ENCODE assay signal across 8 cellular contexts in the genomic region with DNA sequence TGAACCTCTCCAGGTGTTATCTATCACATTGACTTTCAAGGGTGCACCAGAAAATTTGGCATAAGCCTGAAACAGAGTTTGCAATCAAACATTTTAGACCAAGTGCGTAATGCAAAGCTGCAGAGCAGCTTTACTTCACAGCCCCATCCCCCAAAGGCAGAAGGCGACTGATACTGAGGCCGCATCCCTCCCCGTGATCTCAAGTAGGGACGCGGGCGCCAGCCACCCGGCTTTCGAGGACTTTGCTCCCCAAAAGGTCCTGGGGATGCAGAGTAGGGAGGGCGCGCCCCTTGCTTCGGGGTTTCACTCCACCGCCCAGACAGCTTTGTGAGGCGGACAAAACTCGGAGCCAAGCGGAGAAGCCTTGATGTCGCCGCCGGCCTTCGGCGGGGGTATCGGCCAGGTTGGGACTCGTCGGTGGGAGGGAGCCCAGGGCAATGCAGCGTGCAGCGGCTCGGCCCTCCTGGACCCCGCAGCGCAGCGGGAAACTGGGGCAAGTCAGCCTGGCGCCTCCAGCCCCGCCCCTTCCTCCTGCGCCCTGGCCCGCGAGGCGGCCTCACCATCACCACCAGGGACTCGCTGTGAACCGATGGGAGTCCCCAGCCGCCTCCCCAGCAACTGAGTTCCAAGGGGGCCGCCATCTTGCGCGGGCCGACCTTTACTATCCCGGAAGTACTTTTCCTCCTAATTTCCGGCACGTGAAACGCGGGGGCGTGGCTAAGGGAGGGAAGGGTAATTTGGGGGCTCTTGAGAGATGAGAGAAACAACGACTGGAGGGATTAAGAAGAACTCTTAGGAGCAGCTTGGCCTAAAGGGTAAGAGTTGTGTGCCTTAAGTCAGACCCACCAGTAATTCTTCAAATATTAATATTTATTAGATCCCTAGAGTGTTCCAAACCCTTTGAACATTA. TPM values are rescaled to one million over a fixed set of nuclear protein-coding genes. Genes with fewer than 3 reads are reported as not detected.
A peak's percentile ranks its signal among the peaks of the same experiment; 100 is the strongest.
DNase-seq lines count a peak whose midpoint lies in the region; ATAC-seq and TF ChIP-seq lines count a peak whose summit lies in the region.

A gene with protein sequence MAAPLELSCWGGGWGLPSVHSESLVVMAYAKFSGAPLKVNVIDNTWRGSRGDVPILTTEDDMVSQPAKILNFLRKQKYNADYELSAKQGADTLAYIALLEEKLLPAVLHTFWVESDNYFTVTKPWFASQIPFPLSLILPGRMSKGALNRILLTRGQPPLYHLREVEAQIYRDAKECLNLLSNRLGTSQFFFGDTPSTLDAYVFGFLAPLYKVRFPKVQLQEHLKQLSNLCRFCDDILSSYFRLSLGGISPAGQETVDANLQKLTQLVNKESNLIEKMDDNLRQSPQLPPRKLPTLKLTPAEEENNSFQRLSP (minus strand): TSS at position 665 of the 910 bp plus-strand sequence. CDS start 24 bp downstream, at position 641.

- no peaks in the 10 kb centered on the region for H3K9me3 ChIP-seq in DOHH2 (ENCODE audit: control insufficient read depth, insufficient read depth, low read length)
- no peaks in the 10 kb centered on the region for H3K9me3 ChIP-seq in MM.1S (replicated peaks; ENCODE audit: insufficient read depth, low read length)
- no peaks in the 10 kb centered on the region for H3K9me3 ChIP-seq in neural progenitor cell (ENCODE audit: low read depth)
- no peaks in the 10 kb centered on the region for H3K9me3 ChIP-seq in stomach smooth muscle (ENCODE audit: control insufficient read depth in 2 of 2, low read length in 2 of 2)

- H3K4me3 Mint-ChIP-seq in GM23338 (peak within 1 kb of the TSS; percentile 93), neural progenitor cell (peak within 1 kb of the TSS; percentile 93)

- peak within 1 kb of the TSS; percentile 84; the same call in 1 of the 2 replicates for H2AFZ ChIP-seq in GM23338
- H2AFZ ChIP-seq in MM.1S (ENCODE audit: low read length) = peak within 1 kb of the TSS; percentile 68
- H2AFZ ChIP-seq in neural progenitor cell (replicated peaks) = peak within 1 kb of the TSS; percentile 90

- H3K79me2 ChIP-seq in DOHH2 (ENCODE audit: control insufficient read depth, low read length) (peaks cover 34% of the 10 kb centered on the region), GM23338 (replicated peaks; ENCODE audit: insufficient read depth) (peaks cover 23% of the 10 kb centered on the region), MM.1S (ENCODE audit: low read length) (peaks cover 39% of the 10 kb centered on the region), neural progenitor cell (ENCODE audit: low read depth) (peaks cover 26% of the 10 kb centered on the region)

- H3K9me2 ChIP-seq in DOHH2 (replicated peaks; ENCODE audit: control insufficient read depth, low read length) = no peaks in the 10 kb centered on the region
- no peaks in the 10 kb centered on the region for H3K9me2 ChIP-seq in GM23338 (ENCODE audit: insufficient read depth)
- no peaks in the 10 kb centered on the region for H3K9me2 ChIP-seq in MM.1S (replicated peaks; ENCODE audit: insufficient read depth, low read length)

- H3K9ac ChIP-seq in MM.1S (ENCODE audit: low read length) (peak within 1 kb of the TSS; percentile 86), neural progenitor cell (peak within 1 kb of the TSS; percentile 86), stomach smooth muscle (ENCODE audit: low read length in 2 of 2) (peak within 1 kb of the TSS; percentile 82 to 86)

- peaks cover 2% of the 10 kb centered on the region for H3K27me3 Mint-ChIP-seq in GM23338 (ENCODE audit: insufficient read depth, low read depth, poor library complexity)
- no peaks in the 10 kb centered on the region for H3K27me3 Mint-ChIP-seq in neural progenitor cell (ENCODE audit: insufficient read depth, low read depth)

- peaks cover 36% of the 10 kb centered on the region for H3K36me3 ChIP-seq in DOHH2 (ENCODE audit: control insufficient read depth, low read length)
- peaks cover 18% of the 10 kb centered on the region for H3K36me3 ChIP-seq in GM23338 (ENCODE audit: insufficient read depth)
- H3K36me3 ChIP-seq in MM.1S (replicated peaks; ENCODE audit: insufficient read depth, low read length) = peaks cover 13% of the 10 kb centered on the region
- H3K36me3 ChIP-seq in neural progenitor cell = peaks cover 12% of the 10 kb centered on the region
- peaks cover 0 to 17% of the 10 kb centered on the region in 2 donors for H3K36me3 ChIP-seq in stomach smooth muscle (ENCODE audit: control insufficient read depth in 2 of 2, insufficient read depth in 2 of 2, low read length in 2 of 2)

- peak within 1 kb of the TSS; percentile 78 for H3K4me2 ChIP-seq in DOHH2 (ENCODE audit: low read length)
- peak within 1 kb of the TSS; percentile 82 for H3K4me2 ChIP-seq in GM23338
- H3K4me2 ChIP-seq in MM.1S (ENCODE audit: low read depth, low read length) = peak within 1 kb of the TSS; percentile 80
- H3K4me2 ChIP-seq in neural progenitor cell = peak within 1 kb of the TSS; percentile 94

- peak within 1 kb of the TSS; percentile 82 for H3K4me3 ChIP-seq in DOHH2 (ENCODE audit: low read length)
- peak within 1 kb of the TSS; percentile 91 for H3K4me3 ChIP-seq in GM23338
- peak within 1 kb of the TSS; percentile 83 for H3K4me3 ChIP-seq in MM.1S (ENCODE audit: low read length)
- peak within 1 kb of the TSS; percentile 86 for H3K4me3 ChIP-seq in neural progenitor cell
- H3K4me3 ChIP-seq in stomach smooth muscle (ENCODE audit: low read length in 2 of 2) = peak within 1 kb of the TSS; percentile 88 to 90

- no peaks in the 10 kb centered on the region for H3F3A ChIP-seq in DOHH2 (ENCODE audit: control insufficient read depth, insufficient read depth)
- no peaks in the 10 kb centered on the region for H3F3A ChIP-seq in GM23338 (replicated peaks; ENCODE audit: low read depth)
- H3F3A ChIP-seq in MM.1S (ENCODE audit: insufficient read depth, low read length) = peaks cover 21% of the 10 kb centered on the region
- H3F3A ChIP-seq in neural progenitor cell (ENCODE audit: low read depth) = peaks cover 11% of the 10 kb centered on the region

- H3K27ac ChIP-seq in DOHH2 (ENCODE audit: low read depth, low read length) (peak within 1 kb of the TSS; percentile 78), GM23338 (ENCODE audit: low read depth) (peak within 1 kb of the TSS; percentile 99), MM.1S (ENCODE audit: low read length) (peak within 1 kb of the TSS; percentile 89), foreskin keratinocyte (peak within 1 kb of the TSS; percentile 72), neural progenitor cell (peak within 1 kb of the TSS; percentile 96), stomach smooth muscle (ENCODE audit: low read length) (peak within 1 kb of the TSS; percentile 50)

- H3K27me3 ChIP-seq in DOHH2 (ENCODE audit: control insufficient read depth, low read length) (no peaks in the 10 kb centered on the region), GM23338 (ENCODE audit: insufficient read depth) (no peaks in the 10 kb centered on the region), MM.1S (replicated peaks; ENCODE audit: insufficient read depth, low read length) (no peaks in the 10 kb centered on the region), foreskin keratinocyte (no peaks in the 10 kb centered on the region), neural progenitor cell (no peaks in the 10 kb centered on the region), stomach smooth muscle (ENCODE audit: control insufficient read depth in 1 of 2, insufficient read depth in 2 of 2, low read length in 2 of 2) (no peaks in the 10 kb centered on the region)

- peak; percentile 98 for DNase-seq in GM23338 (ENCODE audit: low spot score)
- DNase-seq in MM.1S = peak; percentile 92
- DNase-seq in SIG-M5 treated with dmso at 0.1 percent for 504 hours (lab: John Stamatoyannopoulos, UW; ENCODE audit: unreplicated experiment) = peak; percentile 92
- DNase-seq in activated gamma-delta T cell treated with anti-CD3 and anti-CD28 coated beads, Interleukin-2, amount 50 U/mL, for 16 hours (ENCODE audit: low read depth) = peak; percentile 81
- DNase-seq in foreskin keratinocyte = peak; percentile 59 to 67
- peak; percentile 93 for DNase-seq in neural progenitor cell (ENCODE audit: low spot score)

- no peaks in the 10 kb centered on the region for H3K9me3 Mint-ChIP-seq in GM23338
- no peaks in the 10 kb centered on the region for H3K9me3 Mint-ChIP-seq in neural progenitor cell

- H3K4me1 ChIP-seq in DOHH2 (ENCODE audit: control insufficient read depth, low read length) (peaks cover 43% of the 10 kb centered on the region), GM23338 (ENCODE audit: insufficient read depth) (peaks cover 12% of the 10 kb centered on the region; the same call in 1 of the 2 replicates), MM.1S (ENCODE audit: low read length) (peaks cover 12% of the 10 kb centered on the region), foreskin keratinocyte (peaks cover 16% of the 10 kb centered on the region), neural progenitor cell (peaks cover 16% of the 10 kb centered on the region), stomach smooth muscle (ENCODE audit: control insufficient read depth, insufficient read depth, low read length) (peaks cover 7% of the 10 kb centered on the region)

- peak within 1 kb of the TSS; percentile 96 for H3K27ac Mint-ChIP-seq in GM23338
- peak within 1 kb of the TSS; percentile 88 for H3K27ac Mint-ChIP-seq in neural progenitor cell

- TF ChIP-seq CTCF in DOHH2 (IDR thresholded peaks at IDR 0.05; ENCODE audit: low read depth, low read length, poor library complexity, severe bottlenecking) = no peak
- no peak for TF ChIP-seq CTCF in GM23338 (conservative IDR thresholded peaks at IDR 0.05; ENCODE audit: low read depth in 2 of 2)
- no peak for TF ChIP-seq CTCF in MM.1S (IDR thresholded peaks at IDR 0.05; ENCODE audit: low read length)
- no peak for TF ChIP-seq CTCF in foreskin keratinocyte (conservative IDR thresholded peaks at IDR 0.05)
- TF ChIP-seq CTCF in neural progenitor cell (IDR thresholded peaks at IDR 0.05) = no peak

- ATAC-seq in GM23338 (peak; percentile 96), foreskin keratinocyte (peak; percentile 94)

- H3K4me1 Mint-ChIP-seq in GM23338 = peaks cover 12% of the 10 kb centered on the region; the same call in 2 of the 3 replicates
- H3K4me1 Mint-ChIP-seq in neural progenitor cell = peaks cover 20% of the 10 kb centered on the region

- no peaks in the 10 kb centered on the region for H4K20me1 ChIP-seq in DOHH2 (ENCODE audit: control insufficient read depth, insufficient read depth, low read depth, low read length)
- H4K20me1 ChIP-seq in GM23338 (replicated peaks; ENCODE audit: insufficient read depth) = no peaks in the 10 kb centered on the region
- no peaks in the 10 kb centered on the region for H4K20me1 ChIP-seq in MM.1S (ENCODE audit: insufficient read depth, low read length)
- no peaks in the 10 kb centered on the region for H4K20me1 ChIP-seq in neural progenitor cell (ENCODE audit: low read depth)

- H3K36me3 Mint-ChIP-seq in GM23338 (ENCODE audit: low read depth) (peaks cover 31% of the 10 kb centered on the region), neural progenitor cell (peaks cover 10% of the 10 kb centered on the region)

RNA-seq across cellular contexts. Expression of the gene that starts here (rescaled TPM):
- 33.2 and 33.8 TPM in 2 replicates for total RNA-seq in GM23338 (2014; rRNA removed; shearing (Covaris generic))
- polyA plus RNA-seq in GM23338 (2016; fragmentation: Nextera tagmentation; extraction: Ambion mirVana) (9.4 and 11.3 TPM in 2 replicates), foreskin keratinocyte (3.4 and 4.3 TPM in 2 replicates)
- total RNA-seq in foreskin keratinocyte (15.4 and 16.2 TPM in 2 replicates), neural progenitor cell (ENCODE audit: low replicate concordance) (43.1 and 64.0 TPM in 2 replicates)

Comparison
In these comparisons a context has a peak if more than half of its experiments do, and no peak if none do; other contexts are left out.
1. Peak in every context shown above with its lines: DNase-seq, ATAC-seq, H3K4me3 ChIP-seq and H3K27ac ChIP-seq.